In the genomic region with DNA sequence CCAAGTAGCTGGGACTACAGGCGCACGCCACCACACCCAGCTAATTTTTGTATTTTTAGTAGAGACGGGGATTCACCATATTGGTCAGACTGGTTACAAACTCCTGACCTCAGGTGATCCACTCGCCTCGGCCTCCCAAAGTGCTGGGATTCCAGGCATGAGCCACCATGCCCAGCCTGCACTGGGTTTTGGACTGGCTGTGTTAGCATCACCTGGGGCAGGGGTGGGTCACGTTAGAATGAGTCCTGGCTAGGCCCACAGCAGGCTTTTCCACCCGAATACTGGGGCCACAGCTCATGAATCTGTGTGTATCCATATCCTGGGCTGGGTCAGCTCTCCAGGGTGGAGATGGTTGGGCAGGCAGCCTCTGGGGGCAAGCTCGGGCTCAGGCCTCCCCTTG, we compare ENCODE assay signal across 7 cellular contexts. TPM values are rescaled to one million over a fixed set of nuclear protein-coding genes. Genes with fewer than 3 reads are reported as not detected.
DNase-seq lines count a peak whose midpoint lies in the region; ATAC-seq and TF ChIP-seq lines count a peak whose summit lies in the region.
"Not testable (repeated sequence)": the region's sequence is repeated elsewhere in the genome, so short reads cannot be mapped to it uniquely, and the experiment has no call there.

No MANE protein-coding gene starts in this region.

- TF ChIP-seq CTCF in Caco-2 (IDR thresholded peaks at IDR 0.05; ENCODE audit: insufficient read depth in 1 of 2, low read depth in 1 of 2, low read length in 1 of 2, severe bottlenecking in 1 of 2, unreplicated experiment in 1 of 2); neural cell (IDR thresholded peaks at IDR 0.05; ENCODE audit: poor library complexity, severe bottlenecking); osteoblast (IDR thresholded peaks at IDR 0.05; ENCODE audit: extremely low read depth, low read depth, low read length): not testable (repeated sequence)

- not testable (repeated sequence) for DNase-seq in Caco-2; substantia nigra (lab: John Stamatoyannopoulos, UW)
- peak; percentile 57 for DNase-seq in Right ventricle myocardium inferior (ENCODE audit: missing footprints)
- peak; percentile 36 for DNase-seq in osteoblast (ENCODE audit: insufficient read length, low spot score, missing footprints)

- peaks cover 40% of the 10 kb centered on the region for H3K36me3 Mint-ChIP-seq in Caco-2 (ENCODE audit: insufficient read depth, unreplicated experiment)
- not testable (repeated sequence) for H3K36me3 Mint-ChIP-seq in activated T-helper 17 cell treated with anti-CD3 and anti-CD28 coated beads, Interleukin-2, amount 50 U/mL, for 72 hours (ENCODE audit: low read depth)
- peaks cover 90% of the 10 kb centered on the region for H3K36me3 Mint-ChIP-seq in dendritic cell treated with granulocyte-macrophage colony-stimulating factor and Interleukin-4, amounts not matched to agents 40 ng/mL and 50 ng/mL, for 4 days (ENCODE audit: low read depth)

- H3K9me3 Mint-ChIP-seq in Caco-2 (ENCODE audit: unreplicated experiment); activated T-helper 17 cell treated with anti-CD3 and anti-CD28 coated beads, Interleukin-2, amount 50 U/mL, for 72 hours; dendritic cell treated with granulocyte-macrophage colony-stimulating factor and Interleukin-4, amounts not matched to agents 40 ng/mL and 50 ng/mL, for 4 days: not testable (repeated sequence)

- H3K79me2 ChIP-seq in neural cell (replicated peaks; ENCODE audit: insufficient read depth, low read length), result peaks cover 37% of the 10 kb centered on the region
- peaks cover 95% of the 10 kb centered on the region for H3K79me2 ChIP-seq in osteoblast (ENCODE audit: insufficient read depth, low read length)

- not testable (repeated sequence) for ATAC-seq in activated T-helper 17 cell treated with anti-CD3 and anti-CD28 coated beads, Interleukin-2, amount 50 U/mL, for 72 hours (replicated peaks); Right ventricle myocardium inferior

- H3K4me1 ChIP-seq in Caco-2, result peaks cover 27% of the 10 kb centered on the region
- H3K4me1 ChIP-seq in osteoblast (ENCODE audit: insufficient read depth, low read length), result not testable (repeated sequence)

- not testable (repeated sequence) for TF ChIP-seq RAD21 in neural cell (conservative IDR thresholded peaks at IDR 0.05)

- not testable (repeated sequence) for H3K4me2 ChIP-seq in neural cell (ENCODE audit: low read length); osteoblast (ENCODE audit: insufficient read depth, low read length)

- H3K4me1 Mint-ChIP-seq in Caco-2 (ENCODE audit: low read depth, unreplicated experiment), result peaks cover 43% of the 10 kb centered on the region
- peaks cover 13% of the 10 kb centered on the region for H3K4me1 Mint-ChIP-seq in activated T-helper 17 cell treated with anti-CD3 and anti-CD28 coated beads, Interleukin-2, amount 50 U/mL, for 72 hours
- H3K4me1 Mint-ChIP-seq in dendritic cell treated with granulocyte-macrophage colony-stimulating factor and Interleukin-4, amounts not matched to agents 40 ng/mL and 50 ng/mL, for 4 days (ENCODE audit: low read depth), result peaks cover 78% of the 10 kb centered on the region

- not testable (repeated sequence) for H4K20me1 ChIP-seq in neural cell (ENCODE audit: insufficient read depth)
- peaks cover 87% of the 10 kb centered on the region for H4K20me1 ChIP-seq in osteoblast (ENCODE audit: insufficient read depth, low read length)

- H3F3A ChIP-seq in neural cell (ENCODE audit: insufficient read depth, low read length, poor library complexity, severe bottlenecking), result not testable (repeated sequence)

- H3K4me3 Mint-ChIP-seq in Caco-2 (ENCODE audit: unreplicated experiment); activated T-helper 17 cell treated with anti-CD3 and anti-CD28 coated beads, Interleukin-2, amount 50 U/mL, for 72 hours; dendritic cell treated with granulocyte-macrophage colony-stimulating factor and Interleukin-4, amounts not matched to agents 40 ng/mL and 50 ng/mL, for 4 days: not testable (repeated sequence)

- H3K27me3 ChIP-seq in Caco-2 (replicated peaks; ENCODE audit: control insufficient read depth, insufficient read depth, low read length); neural cell (ENCODE audit: insufficient read depth, low read depth, low read length); osteoblast (ENCODE audit: insufficient read depth, low read length): not testable (repeated sequence)

- not testable (repeated sequence) for H3K9me3 ChIP-seq in Caco-2; neural cell (ENCODE audit: low read length); osteoblast (ENCODE audit: low read depth, low read length)

- H3K27ac Mint-ChIP-seq in Caco-2 (ENCODE audit: unreplicated experiment), result peak overlapping the region; percentile 54
- peak overlapping the region; percentile 92 for H3K27ac Mint-ChIP-seq in activated T-helper 17 cell treated with anti-CD3 and anti-CD28 coated beads, Interleukin-2, amount 50 U/mL, for 72 hours
- peak overlapping the region; percentile 14 for H3K27ac Mint-ChIP-seq in dendritic cell treated with granulocyte-macrophage colony-stimulating factor and Interleukin-4, amounts not matched to agents 40 ng/mL and 50 ng/mL, for 4 days

- not testable (repeated sequence) for BruUV-seq in Caco-2 (replicated peaks; lab: Mats Ljungman, UMichigan)

- peak overlapping the region; percentile 87 for H3K27ac ChIP-seq in neural cell (ENCODE audit: low read length)
- H3K27ac ChIP-seq in osteoblast (ENCODE audit: low read depth, low read length), result not testable (repeated sequence)
- peak overlapping the region; percentile 59 for H3K27ac ChIP-seq in substantia nigra (ENCODE audit: low read depth, low read length, poor library complexity, severe bottlenecking)

- POLR2A ChIA-PET in Caco-2 (lab: Charles Lee), result not testable (repeated sequence)

- CTCF ChIA-PET in Caco-2 (lab: Charles Lee), result not testable (repeated sequence)

- not testable (repeated sequence) for H2AFZ ChIP-seq in neural cell (ENCODE audit: low read depth, low read length); osteoblast (ENCODE audit: low read length)

- H3K27me3 Mint-ChIP-seq in Caco-2 (ENCODE audit: insufficient read depth, unreplicated experiment); activated T-helper 17 cell treated with anti-CD3 and anti-CD28 coated beads, Interleukin-2, amount 50 U/mL, for 72 hours; dendritic cell treated with granulocyte-macrophage colony-stimulating factor and Interleukin-4, amounts not matched to agents 40 ng/mL and 50 ng/mL, for 4 days: not testable (repeated sequence)

- not testable (repeated sequence) for H3K36me3 ChIP-seq in Caco-2 (ENCODE audit: control insufficient read depth, insufficient read depth, low read length); neural cell (ENCODE audit: insufficient read depth, low read length)
- peaks cover 16% of the 10 kb centered on the region for H3K36me3 ChIP-seq in osteoblast (ENCODE audit: insufficient read depth, low read length)

- not testable (repeated sequence) for H3K9me2 ChIP-seq in neural cell (ENCODE audit: insufficient read depth, low read length)

- H3K4me3 ChIP-seq in Caco-2 (ENCODE audit: low read depth, low read length); neural cell (ENCODE audit: low read length); osteoblast (ENCODE audit: insufficient read depth, low read length): not testable (repeated sequence)

- intact Hi-C loops in Caco-2 (cut with micrococcal nuclease; ENCODE audit: unreplicated experiment), result loop anchor here (5.0 kb wide), 1 partner anchor 1770 kb away; no protein-coding TSS in a partner anchor
- intact Hi-C loops in dendritic cell treated with granulocyte-macrophage colony-stimulating factor and Interleukin-4, amounts not matched to agents 40 ng/mL and 50 ng/mL, for 4 days (cut with micrococcal nuclease), result not testable (repeated sequence)
- intact Hi-C loops in Right ventricle myocardium inferior (cut with DNase I), result loop anchor here (2.0 kb wide), 1 partner anchor 19 kb away; no protein-coding TSS in a partner anchor

- TF ChIP-seq EP300 in neural cell (conservative IDR thresholded peaks at IDR 0.05; ENCODE audit: poor library complexity, severe bottlenecking), result not testable (repeated sequence)

- peak overlapping the region; percentile 59 for H3K9ac ChIP-seq in neural cell (ENCODE audit: low read length)

RNA-seq across cellular contexts. Expression of a gene that starts 0.8 kb away (rescaled TPM):
- total RNA-seq in Caco-2 (2022) (1.7 and 2.0 TPM in 2 replicates), Right ventricle myocardium inferior (0.60 TPM), osteoblast (2.5 and 5.3 TPM in 2 replicates)
- total RNA-seq in activated T-helper 17 cell treated with anti-CD3 and anti-CD28 coated beads, Interleukin-2, amount 50 U/mL, for 72 hours, result not detected
- polyA plus RNA-seq in neural cell, result not detected in 2 replicates
- 0.97 and 2.5 TPM in 2 replicates for polyA minus RNA-seq in neural cell

RNA-seq across cellular contexts. Expression of a gene that starts 23.0 kb away (rescaled TPM):
- total RNA-seq in Caco-2 (2022) (63.8 and 70.1 TPM in 2 replicates), Right ventricle myocardium inferior (138 TPM), osteoblast (164 and 171 TPM in 2 replicates)
- total RNA-seq in activated T-helper 17 cell treated with anti-CD3 and anti-CD28 coated beads, Interleukin-2, amount 50 U/mL, for 72 hours, result under 1 TPM; 0.74 to 0.86 TPM
- polyA plus RNA-seq in neural cell, result 25.6 and 26.7 TPM in 2 replicates
- polyA minus RNA-seq in neural cell, result 31.7 and 44.1 TPM in 2 replicates

Comparison
In these comparisons a context has a peak if more than half of its experiments do, and no peak if none do; other contexts are left out.
1. H3K27ac Mint-ChIP-seq: peak in every context shown above with its lines; median percentile 92 in activated T-helper 17 cell treated with anti-CD3 and anti-CD28 coated beads, Interleukin-2, amount 50 U/mL, for 72 hours; 54 in Caco-2; 14 in dendritic cell treated with granulocyte-macrophage colony-stimulating factor and Interleukin-4, amounts not matched to agents 40 ng/mL and 50 ng/mL, for 4 days.
2. RNA of a gene that starts 23.0 kb away (total RNA-seq): 164 to 171 TPM in osteoblast, 138 TPM in Right ventricle myocardium inferior (single experiment) and 63.8 to 70.1 TPM in Caco-2; 0.74 to 0.86 TPM in activated T-helper 17 cell treated with anti-CD3 and anti-CD28 coated beads, Interleukin-2, amount 50 U/mL, for 72 hours; every median in the first group is over 10 times any median in the second.